22 cellular contexts compared by ENCODE assay signal in the genomic region with DNA sequence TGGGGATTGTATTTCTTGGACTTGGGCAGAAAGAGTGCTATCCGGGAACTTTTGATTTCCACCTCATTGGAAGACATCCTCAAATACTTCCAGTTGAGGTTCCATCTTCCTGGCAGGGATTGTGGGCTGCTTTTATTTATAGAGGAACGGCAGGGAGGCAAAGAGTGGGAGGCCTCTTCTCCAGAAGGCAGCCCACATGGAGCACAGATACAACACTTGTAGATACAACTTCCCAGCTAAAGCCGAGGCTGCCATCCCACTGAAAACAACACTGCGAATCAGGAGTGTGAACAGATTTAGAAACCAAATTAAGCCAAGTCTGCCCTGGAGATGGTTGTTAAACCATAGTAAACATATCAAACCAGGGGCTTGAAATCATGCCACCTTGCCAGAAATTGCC.
"Had no signal": no experiment of that assay in that cellular context is flagged by ENCODE, and none has a peak within 500 bp of the region (broad histone marks: within the 10 kb centered on the region; RNA-seq: fewer than 3 reads in every experiment).

No MANE protein-coding gene starts in this region.

- H3K27me3 ChIP-seq: brain microvascular endothelial cell, dorsolateral prefrontal cortex had no signal

- H3K36me3 ChIP-seq: brain microvascular endothelial cell had no signal

- ATAC-seq: activated CD4-positive, alpha-beta T cell treated with anti-CD3 and anti-CD28 coated beads for 36 hours; activated CD8-positive, alpha-beta memory T cell treated with anti-CD3 and anti-CD28 coated beads, Interleukin-2, amount 10 ng/mL, durations not matched to agents 7 days and 5 days; activated CD8-positive, alpha-beta T cell treated with anti-CD3 and anti-CD28 coated beads, Interleukin-2, amount 10 ng/mL, durations not matched to agents 7 days and 5 days; activated naive CD4-positive, alpha-beta T cell treated with anti-CD3 and anti-CD28 coated beads, Interleukin-2, amount 50 U/mL, for 72 hours; esophagus mucosa had no signal

- DNase-seq: activated CD4-positive, alpha-beta memory T cell treated with anti-CD3 and anti-CD28 coated beads for 36 hours; activated CD4-positive, alpha-beta T cell treated with anti-CD3 and anti-CD28 coated beads for 36 hours; activated CD4-positive, alpha-beta T cell treated with anti-CD3 and anti-CD28 coated beads, Interleukin-2, amount 10 ng/mL, durations not matched to agents 24 days and 14 days; activated CD4-positive, CD25-positive, alpha-beta regulatory T cell; activated CD4-positive, CD25-positive, alpha-beta regulatory T cell treated with anti-CD3 and anti-CD28 coated beads, Interleukin-2, amount 50 U/mL, for 72 hours; activated CD8-positive, alpha-beta memory T cell treated with anti-CD3 and anti-CD28 coated beads, Interleukin-2, amount 10 ng/mL, durations not matched to agents 7 days and 5 days; activated CD8-positive, alpha-beta memory T cell treated with anti-CD3 and anti-CD28 coated beads, Interleukin-2, amount 50 U/mL, for 4 hours; activated CD8-positive, alpha-beta T cell treated with anti-CD3 and anti-CD28 coated beads, Interleukin-2, amount 10 ng/mL, durations not matched to agents 7 days and 5 days; activated effector memory CD4-positive, alpha-beta T cell treated with anti-CD3 and anti-CD28 coated beads, Interleukin-2, amount 50 U/mL, for 16 hours; activated naive CD4-positive, alpha-beta T cell treated with anti-CD3 and anti-CD28 coated beads for 36 hours; activated naive CD8-positive, alpha-beta T cell treated with anti-CD3 and anti-CD28 coated beads, Interleukin-2, amount 10 ng/mL, durations not matched to agents 7 days and 5 days; activated T-cell treated with anti-CD3 and anti-CD28 coated beads, Interleukin-2, amount 50 U/mL, for 1 hour; activated T-cell treated with anti-CD3 and anti-CD28 coated beads, Interleukin-2, amount 50 U/mL, for 48 hours; brain microvascular endothelial cell; effector memory CD4-positive, alpha-beta T cell; endodermal cell; foreskin fibroblast; T-helper 2 cell had no signal

- H3K4me3 ChIP-seq: coronary artery had no signal

- H3K27ac ChIP-seq: brain microvascular endothelial cell, coronary artery had no signal
